Comparison of ENCODE assay signal across 9 cellular contexts in the genomic region with DNA sequence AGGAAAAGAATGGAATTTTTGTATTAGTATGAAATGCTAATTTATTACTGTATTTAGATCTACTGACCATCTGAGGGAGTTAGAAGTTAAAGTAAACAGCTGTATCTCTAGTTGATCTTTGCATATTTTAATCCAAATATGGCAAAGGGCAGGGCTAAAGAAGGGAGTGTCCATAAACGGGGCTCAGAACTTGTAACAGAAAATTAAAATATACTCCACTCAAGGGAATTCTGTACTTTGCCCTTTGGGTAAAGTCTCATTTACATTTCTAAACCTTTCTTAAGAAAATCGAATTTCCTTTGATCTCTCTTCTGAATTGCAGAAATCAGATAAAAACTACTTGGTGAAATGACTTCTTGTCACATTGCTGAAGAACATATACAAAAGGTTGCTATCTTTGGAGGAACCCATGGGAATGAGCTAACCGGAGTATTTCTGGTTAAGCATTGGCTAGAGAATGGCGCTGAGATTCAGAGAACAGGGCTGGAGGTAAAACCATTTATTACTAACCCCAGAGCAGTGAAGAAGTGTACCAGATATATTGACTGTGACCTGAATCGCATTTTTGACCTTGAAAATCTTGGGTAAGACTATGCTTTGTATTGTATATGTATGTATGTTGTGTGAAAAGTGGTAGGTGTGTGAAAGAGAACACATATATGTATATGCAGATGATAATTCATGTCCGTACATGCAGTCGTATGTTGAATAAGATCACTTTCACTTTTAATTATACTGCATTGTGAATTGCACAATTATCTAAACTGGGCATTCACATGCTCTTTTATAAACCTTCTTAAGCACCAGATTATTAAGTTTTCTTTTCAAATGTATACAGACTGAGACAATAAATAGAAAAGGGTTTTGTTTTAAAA. TPM values are rescaled to one million over a fixed set of nuclear protein-coding genes. Genes with fewer than 3 reads are reported as not detected.
DNase-seq lines count a peak whose midpoint lies in the region; ATAC-seq, FAIRE-seq and TF ChIP-seq lines count a peak whose summit lies in the region.
"Had no signal": no experiment of that assay in that cellular context is flagged by ENCODE, and none has a peak within 500 bp of the region (broad histone marks: within the 10 kb centered on the region; RNA-seq: fewer than 3 reads in every experiment).

TSS of gene ASPA (plus strand) at position 186 of the 875 bp plus-strand sequence. CDS start at position 349, 163 bp downstream.

- H3K4me1 ChIP-seq in GM23248 (ENCODE audit: insufficient read depth) (no peaks in the 10 kb centered on the region), keratinocyte (ENCODE audit: control insufficient read depth, extremely low read depth, insufficient read depth, low read length) (peaks cover 6% of the 10 kb centered on the region), spleen (peaks cover 0 to 11% (median 0%) of the 10 kb centered on the region in 6 donors)

- H3K27me3 Mint-ChIP-seq in brain = peaks cover 3% of the 10 kb centered on the region

- H3K79me2 ChIP-seq in GM23248 (ENCODE audit: insufficient read depth) (no peaks in the 10 kb centered on the region), keratinocyte (ENCODE audit: control insufficient read depth, insufficient read depth, low read length) (no peaks in the 10 kb centered on the region)

- H3K9me2 ChIP-seq in GM23248 (ENCODE audit: insufficient read depth) = no peaks in the 10 kb centered on the region

- in situ Hi-C loops in GM23248 (cut with MboI) = no loop called here

- peak within 1 kb of the TSS in 3 of 5 experiments; percentile 30 to 78 (median 60) for H3K27ac Mint-ChIP-seq in brain

- no peak for ATAC-seq in HG02981 (IDR thresholded peaks at IDR 0.05; ENCODE audit: unreplicated experiment)

- H3K9me3 ChIP-seq in GM23248 (ENCODE audit: low read depth) (no peaks in the 10 kb centered on the region), keratinocyte (ENCODE audit: control insufficient read depth, low read depth, low read length) (no peaks in the 10 kb centered on the region), spleen (peaks cover 0 to 3% (median 0%) of the 10 kb centered on the region in 8 donors)

- H3K4me3 ChIP-seq in GM23248 (peak within 1 kb of the TSS; percentile 77), keratinocyte (ENCODE audit: control insufficient read depth in 2 of 3, extremely low read depth in 1 of 3, insufficient read depth in 2 of 3, low read depth in 1 of 3, low read length in 3 of 3) (peak within 1 kb of the TSS in 2 of 3 experiments; percentile 42 to 44), spleen (peak within 1 kb of the TSS; percentile 19 to 65 (median 26))

- intact Hi-C loops in spleen (cut with DNase I; ENCODE audit: low total_unique reads) = no loop called here

- peak within 1 kb of the TSS in 2 of 5 experiments; percentile 53 for H3K4me3 Mint-ChIP-seq in brain

- H2AFZ ChIP-seq in GM23248 = peak within 1 kb of the TSS; percentile 86
- H2AFZ ChIP-seq in keratinocyte (ENCODE audit: control insufficient read depth, low read length) = peak within 1 kb of the TSS; percentile 35

- dilution Hi-C loops in keratinocyte (cut with MboI; ENCODE audit: extremely low pct_ligation_motif_present, low sequenced_read_pairs) = no loop called here

- no peaks in the 10 kb centered on the region for H3K9me1 ChIP-seq in keratinocyte (ENCODE audit: control insufficient read depth, extremely low read depth, insufficient read depth, low read length)

- TF ChIP-seq CTCF in brain (conservative IDR thresholded peaks at IDR 0.05) (no peak), keratinocyte (optimal IDR thresholded peaks at IDR 0.05 in 1 of 3, IDR thresholded peaks at IDR 0.05 in 1 of 3, conservative IDR thresholded peaks at IDR 0.05 in 1 of 3; ENCODE audit: extremely low read depth in 1 of 3, insufficient read depth in 2 of 3, low read length in 3 of 3) (no peak), spleen (IDR thresholded peaks at IDR 0.05 in 8 of 11, conservative IDR thresholded peaks at IDR 0.05 in 3 of 11) (no peak)

- WGBS in GM23248 (ENCODE audit: low coverage in 1 of 2, low lambda C conversion rate in 2 of 2, missing lambda C conversion rate in 2 of 2), 2 experiments = 0 to 3% methylated on average over 7 of the region's 7 CpGs
- WGBS in spleen, 5 donors = 51 to 70% (median 53%) methylated on average over 7 of the region's 7 CpGs

- H4K20me1 ChIP-seq in GM23248 (ENCODE audit: insufficient read depth) = no peaks in the 10 kb centered on the region
- no peaks in the 10 kb centered on the region for H4K20me1 ChIP-seq in keratinocyte (ENCODE audit: control insufficient read depth, extremely low read depth, insufficient read depth, low read length)

- H3K36me3 ChIP-seq in GM23248 (ENCODE audit: low read depth) (no peaks in the 10 kb centered on the region), keratinocyte (ENCODE audit: control insufficient read depth in 2 of 2, extremely low read depth in 1 of 2, insufficient read depth in 2 of 2, low read length in 2 of 2) (no peaks in the 10 kb centered on the region), spleen (no peaks in the 10 kb centered on the region)

- peaks cover 27% of the 10 kb centered on the region for H3K4me1 Mint-ChIP-seq in brain

- H3K9ac ChIP-seq in GM23248 (peak within 1 kb of the TSS; percentile 51), keratinocyte (ENCODE audit: control insufficient read depth, extremely low read depth, insufficient read depth, low read length) (no peak within 1 kb of the TSS)

- H3K27me3 ChIP-seq in GM23248 (replicated peaks; ENCODE audit: insufficient read depth) (no peaks in the 10 kb centered on the region), keratinocyte (ENCODE audit: control insufficient read depth, extremely low read depth, insufficient read depth, low read length) (peaks cover 9% of the 10 kb centered on the region), spleen (replicated peaks in 1 of 7) (peaks cover 0 to 4% (median 0%) of the 10 kb centered on the region in 7 donors)

- TF ChIP-seq POLR2A in spleen (IDR thresholded peaks at IDR 0.05) = no peak

- H3K27ac ChIP-seq in GM23248 = peak within 1 kb of the TSS; percentile 4; the same call in 1 of the 2 replicates
- H3K27ac ChIP-seq in keratinocyte (ENCODE audit: control insufficient read depth, insufficient read depth, low read length) = no peak within 1 kb of the TSS
- peak within 1 kb of the TSS; percentile 12 to 70 (median 36) for H3K27ac ChIP-seq in spleen

- H3K4me2 ChIP-seq in GM23248 (ENCODE audit: unreplicated experiment) (peak within 1 kb of the TSS; percentile 86), keratinocyte (ENCODE audit: control insufficient read depth, extremely low read depth, insufficient read depth, low read depth, low read length) (peak within 1 kb of the TSS; percentile 76)

- H3K9me3 Mint-ChIP-seq in brain = no peaks in the 10 kb centered on the region

- no peaks in the 10 kb centered on the region; the same call in 1 of the 2 replicates for H3F3A ChIP-seq in GM23248 (ENCODE audit: insufficient read depth)

- FAIRE-seq in keratinocyte (lab: Jason Lieb, UNC) (no peak), urothelium cell line (lab: Jason Lieb, UNC) (no peak)

- peak; percentile 47 for DNase-seq in GM23248
- DNase-seq in keratinocyte (ENCODE audit: low read depth, low spot score) = peak; percentile 7
- no peak for DNase-seq in spleen
- DNase-seq in NCI-H146 treated with DMSO at 0.1 percent for 48 hours (lab: John Stamatoyannopoulos, UW; ENCODE audit: unreplicated experiment) = no peak
- DNase-seq in stimulated activated CD4-positive, alpha-beta T cell treated with anti-CD3 and anti-CD28 coated beads, Interleukin-4, amount 100 ng/mL, for 1 hour = no peak
- no peak for DNase-seq in urothelium cell line (ENCODE audit: low spot score)

- no peaks in the 10 kb centered on the region for H3K36me3 Mint-ChIP-seq in brain

RNA-seq across cellular contexts. Expression of gene ASPA, which starts in this region (rescaled TPM):
- 0.63 TPM in 1 of 2 replicates, not detected in the other for total RNA-seq in GM23248 (2014; rRNA removed; shearing (Covaris generic))
- polyA plus RNA-seq in GM23248 (2016; fragmentation: Nextera tagmentation; extraction: Ambion mirVana) = 0.16 TPM in 2 replicates
- 7.7 TPM for polyA plus RNA-seq in brain (ENCODE audit: insufficient read depth, low read depth, low replicate concordance)
- not detected in 3 replicates for polyA plus RNA-seq in keratinocyte
- not detected for polyA plus RNA-seq in keratinocyte (2011; ENCODE audit: low read depth)
- polyA plus RNA-seq in keratinocyte (2011; cell fraction: cytosol; rRNA removed) = not detected in 2 replicates
- polyA plus RNA-seq in keratinocyte (2011; cell fraction: nucleus; rRNA removed) = 0.03 TPM in 1 of 2 replicates, not detected in the other
- 0.14 TPM in 1 of 2 replicates, not detected in the other for polyA plus RNA-seq in keratinocyte (2012; ENCODE audit: low replicate concordance)
- not detected in 3 replicates for polyA minus RNA-seq in keratinocyte
- not detected for polyA minus RNA-seq in keratinocyte (2011; cell fraction: cytosol; rRNA and poly(A)+ RNA removed)
- not detected in 2 replicates for polyA minus RNA-seq in keratinocyte (2011; cell fraction: nucleus; rRNA and poly(A)+ RNA removed)
- total RNA-seq in spleen = 10 to 100 TPM in 1 of 7 donors, 1 to 10 TPM in 6; 1.4 to 10.8 (median 7.0) TPM
- polyA plus RNA-seq in spleen = 1 to 10 TPM in 1 of 3 donors, under 1 TPM in 2; 0.86 to 1.6 (median 0.93) TPM
- total RNA-seq: kidney epithelial cell had no signal

Comparison
In these comparisons a context has a peak if more than half of its experiments do, and no peak if none do; other contexts are left out.
1. Peak in DNase-seq, H3K4me3 ChIP-seq, H3K27ac ChIP-seq, H3K9ac ChIP-seq and H3K4me2 ChIP-seq in GM23248; RNA of the gene not detected or under 1 TPM.
2. Peak in DNase-seq, H3K4me3 ChIP-seq and H3K4me2 ChIP-seq in keratinocyte; RNA of the gene not detected or under 1 TPM.
3. H3K4me3 ChIP-seq: peak in every context shown above with its lines; median percentile 77 in GM23248; 43 in keratinocyte; 26 in spleen.